ENCODE assay signal across 8 cellular contexts in genomic region chr19:11435833-11436313, GRCh38. TPM values are rescaled to one million over a fixed set of nuclear protein-coding genes. Genes with fewer than 3 reads are reported as not detected.
DNase-seq lines count a peak whose midpoint lies in the region; ATAC-seq and TF ChIP-seq lines count a peak whose summit lies in the region.

No MANE protein-coding gene starts in this region.

- H3K27ac Mint-ChIP-seq in CD4-positive, alpha-beta T cell = peak overlapping the region; percentile 84
- peak overlapping the region; percentile 99 for H3K27ac Mint-ChIP-seq in IgD-negative memory B cell

- intact Hi-C loops in CD4-positive, alpha-beta T cell (cut with DNase I, micrococcal nuclease) = loop anchor here (1.0 to 10.0 kb wide), 8 partner anchors 46 to 149 kb away; partner anchors contain the start of genes CCDC159 (in 2 of the 2), ELAVL3 (in 2 of the 2) and TMEM205 (in 2 of the 2)

- no peak for TF ChIP-seq CTCF in CD4-positive, alpha-beta T cell (IDR thresholded peaks at IDR 0.05)
- TF ChIP-seq CTCF in thoracic aorta (IDR thresholded peaks at IDR 0.05) = no peak

- peak overlapping the region; percentile 39 for H3K27ac ChIP-seq in CD4-positive, alpha-beta T cell (ENCODE audit: low read depth, low read length)
- H3K27ac ChIP-seq in angular gyrus (ENCODE audit: low read depth, low read length) = peak overlapping the region; percentile 99
- peak overlapping the region; percentile 97 for H3K27ac ChIP-seq in layer of hippocampus (ENCODE audit: low read depth, low read length)
- peak overlapping the region; percentile 26 to 39 for H3K27ac ChIP-seq in thoracic aorta

- H3K4me1 Mint-ChIP-seq in CD4-positive, alpha-beta T cell (ENCODE audit: low read depth) = peaks cover 21% of the 10 kb centered on the region
- H3K4me1 Mint-ChIP-seq in IgD-negative memory B cell = peaks cover 20 to 22% (median 20%) of the 10 kb centered on the region in 3 donors

- H3K27me3 ChIP-seq in CD4-positive, alpha-beta T cell (ENCODE audit: control insufficient read depth, insufficient read depth, low read length) = no peaks in the 10 kb centered on the region
- H3K27me3 ChIP-seq in layer of hippocampus (ENCODE audit: control insufficient read depth, insufficient read depth, low read length) (no peaks in the 10 kb centered on the region), thoracic aorta (replicated peaks; ENCODE audit: insufficient read depth) (no peaks in the 10 kb centered on the region)

- peaks cover 11% of the 10 kb centered on the region for H3K36me3 ChIP-seq in thoracic aorta

- no peak for ATAC-seq in CD4-positive, alpha-beta T cell (ENCODE audit: poor library complexity)
- no peak for ATAC-seq in thoracic aorta (ENCODE audit: insufficient number of reproducible peaks, low FRiP score, low read depth)

- no peak for DNase-seq in CD4-positive, alpha-beta T cell
- no peak for DNase-seq in thoracic aorta (ENCODE audit: low spot score)
- DNase-seq in NCI-H510A (lab: John Stamatoyannopoulos, UW) = no peak
- DNase-seq in Ammon's horn (ENCODE audit: low spot score) = no peak
- DNase-seq in NCI-H2107 (lab: John Stamatoyannopoulos, UW) = no peak

- H3K4me3 ChIP-seq in thoracic aorta = peak overlapping the region; percentile 77

- CTCF ChIA-PET in CD4-positive, alpha-beta T cell (lab: Charles Lee) = interaction anchor here (0.7 to 3.7 kb wide), 12 partner anchors 9 to 142 kb away, joined by 3 to 38 read pairs (median 6); partner anchors contain the start of genes CCDC159, ELOF1, SWSAP1 and TMEM205

- H3K4me3 Mint-ChIP-seq in CD4-positive, alpha-beta T cell = peak overlapping the region; percentile 96
- peak overlapping the region; percentile 94 to 99 (median 98) for H3K4me3 Mint-ChIP-seq in IgD-negative memory B cell

- POLR2A ChIA-PET in CD4-positive, alpha-beta T cell (lab: Charles Lee) = interaction anchor here (0.6 to 1.7 kb wide), 12 partner anchors 14 to 552 kb away, joined by 3 to 40 read pairs (median 4); partner anchors contain the start of genes CCDC159, ECSIT, ELOF1 and SWSAP1

- no peaks in the 10 kb centered on the region for H3K9me3 Mint-ChIP-seq in CD4-positive, alpha-beta T cell
- no peaks in the 10 kb centered on the region for H3K9me3 Mint-ChIP-seq in IgD-negative memory B cell

- H3K4me1 ChIP-seq in thoracic aorta (ENCODE audit: control insufficient read depth in 1 of 2, low read depth in 2 of 2) = peaks cover 7 to 21% of the 10 kb centered on the region in 2 donors

- H3K27me3 Mint-ChIP-seq in CD4-positive, alpha-beta T cell = no peaks in the 10 kb centered on the region
- peaks cover 1% of the 10 kb centered on the region for H3K27me3 Mint-ChIP-seq in IgD-negative memory B cell

- H3K36me3 Mint-ChIP-seq in CD4-positive, alpha-beta T cell (ENCODE audit: low read depth) = peaks cover 38% of the 10 kb centered on the region
- H3K36me3 Mint-ChIP-seq in IgD-negative memory B cell = peaks cover 3% of the 10 kb centered on the region

- H3K9me3 ChIP-seq in CD4-positive, alpha-beta T cell (ENCODE audit: control insufficient read depth, low read length) = no peaks in the 10 kb centered on the region
- no peaks in the 10 kb centered on the region for H3K9me3 ChIP-seq in thoracic aorta

RNA-seq across cellular contexts. Expression of gene PRKCSH, which starts 0.4 kb away (rescaled TPM):
- 100 to 1,000 TPM; 257 to 260 TPM for total RNA-seq in CD4-positive, alpha-beta T cell
- polyA plus RNA-seq in IgD-negative memory B cell = 77.5 TPM
- 100 to 1,000 TPM; 121 to 123 TPM for total RNA-seq in thoracic aorta

RNA-seq across cellular contexts. Expression of gene ODAD3, which starts 1.0 kb away (rescaled TPM):
- total RNA-seq in CD4-positive, alpha-beta T cell = not detected
- polyA plus RNA-seq in IgD-negative memory B cell = 0.89 TPM
- total RNA-seq in thoracic aorta = 1 to 10 TPM in 1 of 2 donors, under 1 TPM in 1; 0.35 to 2.0 TPM

RNA-seq across cellular contexts. Expression of gene RGL3, which starts 16.8 kb away (rescaled TPM):
- not detected for total RNA-seq in CD4-positive, alpha-beta T cell
- 2.4 TPM for polyA plus RNA-seq in IgD-negative memory B cell
- total RNA-seq in thoracic aorta = 10 to 100 TPM; 43.6 to 47.4 TPM

RNA-seq across cellular contexts. Expression of gene ELAVL3, which starts 45.0 kb away (rescaled TPM):
- under 1 TPM in 1 of 2 experiments, not detected in 1; 0.66 TPM for total RNA-seq in CD4-positive, alpha-beta T cell
- polyA plus RNA-seq in IgD-negative memory B cell = not detected
- not detected for total RNA-seq in thoracic aorta

RNA-seq across cellular contexts. Expression of gene EPOR, which starts 51.8 kb away (rescaled TPM):
- total RNA-seq in CD4-positive, alpha-beta T cell = 10 to 100 TPM; 10.9 to 11.3 TPM
- polyA plus RNA-seq in IgD-negative memory B cell = 8.1 TPM
- 1 to 10 TPM; 5.6 to 7.1 TPM for total RNA-seq in thoracic aorta

Comparison
In these comparisons a context has a peak if more than half of its experiments do, and no peak if none do; other contexts are left out.
1. H3K27ac ChIP-seq: peak in every context shown above with its lines; median percentile 99 in angular gyrus; 97 in layer of hippocampus; 39 in CD4-positive, alpha-beta T cell; 32 in thoracic aorta.
2. RNA of gene RGL3, which starts 16.8 kb away (total RNA-seq): 43.6 to 47.4 TPM in thoracic aorta; not detected in CD4-positive, alpha-beta T cell; every median in the first group is over 10 times any median in the second.